In genomic region chr5:135721548-135722090, GRCh38 we compare ENCODE assay signal across 28 cellular contexts.
"Had no signal": no experiment of that assay in that cellular context is flagged by ENCODE, and none has a peak within 500 bp of the region (broad histone marks: within the 10 kb centered on the region; RNA-seq: fewer than 3 reads in every experiment).

No MANE protein-coding gene starts in this region.

- H2AFZ ChIP-seq: parathyroid adenoma had no signal

- DNase-seq: dorsolateral prefrontal cortex; effector CD4-positive, alpha-beta T cell; foreskin fibroblast; gastrocnemius medialis; head of caudate nucleus; hippocampal formation; left cardiac atrium; left lung; lower lobe of right lung; mucosa of descending colon; naive B cell; right lobe of liver; small intestine; stimulated activated CD4-positive, alpha-beta T cell treated with anti-CD3 and anti-CD28 coated beads, Interleukin-12 subunit alpha, Interleukin-12 subunit beta, amount 100 ng/mL, for 4 hours; stimulated activated CD4-positive, alpha-beta T cell treated with anti-CD3 and anti-CD28 coated beads, Interleukin-1b, Interleukin-23, amount 100 ng/mL, for 48 hours; stimulated activated CD4-positive, alpha-beta T cell treated with anti-CD3 and anti-CD28 coated beads, Interleukin-4, amount 100 ng/mL, for 1 hour; stimulated activated CD8-positive, alpha-beta memory T cell treated with anti-CD3 and anti-CD28 coated beads, Interleukin-4, amount 100 ng/mL, for 48 hours; stimulated activated naive CD4-positive, alpha-beta T cell; stimulated activated naive CD8-positive, alpha-beta T cell treated with anti-CD3 and anti-CD28 coated beads, Interleukin-15, amount 100 ng/mL, for 72 hours had no signal

- H3K4me3 ChIP-seq: dorsolateral prefrontal cortex, gastrocnemius medialis, left lung, lower lobe of right lung, mucosa of descending colon, right lobe of liver, thyroid gland had no signal

- H3K9me3 Mint-ChIP-seq: memory B cell; mesothelial cell of epicardium; natural killer cell treated with Interleukin-12 subunit alpha and Interleukin-12 subunit beta and Interleukin-15 and Interleukin-18, amount 100 ng/mL, for 72 hours; neural crest cell; stimulated activated naive CD8-positive, alpha-beta T cell treated with anti-CD3 and anti-CD28 coated beads, Interleukin-15, amount 100 ng/mL, for 72 hours; type B pancreatic cell had no signal

- H3K36me3 ChIP-seq: gastrocnemius medialis, left lung, lower lobe of right lung, right lobe of liver, thyroid gland had no signal

- H3K27ac Mint-ChIP-seq: memory B cell; natural killer cell treated with Interleukin-12 subunit alpha and Interleukin-12 subunit beta and Interleukin-15 and Interleukin-18, amount 100 ng/mL, for 72 hours; progenitor cell of endocrine pancreas; stimulated activated naive CD8-positive, alpha-beta T cell treated with anti-CD3 and anti-CD28 coated beads, Interleukin-15, amount 100 ng/mL, for 72 hours; type B pancreatic cell had no signal

- H3K9ac ChIP-seq: parathyroid adenoma had no signal

- H3K27ac ChIP-seq: dorsolateral prefrontal cortex, epithelial cell of prostate, gastrocnemius medialis, left lung, lower lobe of right lung, parathyroid adenoma, right lobe of liver, thyroid gland had no signal

- H3K27me3 ChIP-seq: gastrocnemius medialis, left lung, right lobe of liver, thyroid gland had no signal

- H3K4me3 Mint-ChIP-seq: memory B cell; mesothelial cell of epicardium; naive B cell; natural killer cell treated with Interleukin-12 subunit alpha and Interleukin-12 subunit beta and Interleukin-15 and Interleukin-18, amount 100 ng/mL, for 72 hours; neural crest cell; stimulated activated naive CD8-positive, alpha-beta T cell treated with anti-CD3 and anti-CD28 coated beads, Interleukin-15, amount 100 ng/mL, for 72 hours; type B pancreatic cell had no signal

- H3K36me3 Mint-ChIP-seq: memory B cell; mesothelial cell of epicardium; naive B cell; natural killer cell treated with Interleukin-12 subunit alpha and Interleukin-12 subunit beta and Interleukin-15 and Interleukin-18, amount 100 ng/mL, for 72 hours; type B pancreatic cell had no signal

- H3K9me3 ChIP-seq: gastrocnemius medialis, left lung, lower lobe of right lung, mucosa of descending colon, right lobe of liver, thyroid gland had no signal

- H3K4me1 Mint-ChIP-seq: memory B cell; naive B cell; stimulated activated naive CD8-positive, alpha-beta T cell treated with anti-CD3 and anti-CD28 coated beads, Interleukin-15, amount 100 ng/mL, for 72 hours had no signal

- H3K4me1 ChIP-seq: gastrocnemius medialis, left lung, lower lobe of right lung, parathyroid adenoma, right lobe of liver had no signal

- H3K79me2 ChIP-seq: parathyroid adenoma had no signal
